In the genomic region with DNA sequence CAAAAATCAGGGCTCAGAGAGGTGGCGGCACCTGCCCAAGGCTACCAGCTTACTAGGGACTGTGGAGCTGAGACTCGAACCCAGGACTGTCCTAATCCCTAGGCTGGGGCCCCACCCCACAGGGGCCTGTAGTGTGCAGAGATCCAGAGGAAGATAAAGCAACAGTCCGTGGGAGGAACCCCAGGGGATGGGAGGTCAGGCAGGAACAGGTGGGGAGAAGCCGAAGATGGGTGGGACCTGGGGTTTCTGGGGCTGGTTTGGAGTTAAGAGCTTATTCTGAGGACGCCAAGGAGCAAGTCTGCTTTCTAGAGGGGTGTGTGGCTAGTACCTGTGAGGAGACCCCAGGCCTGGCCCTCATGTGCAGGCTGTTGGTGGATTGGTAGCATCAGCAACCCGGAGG, we compare ENCODE assay signal across 25 cellular contexts. TPM values are rescaled to one million over a fixed set of nuclear protein-coding genes. Genes with fewer than 3 reads are reported as not detected.
A peak's percentile ranks its signal among the peaks of the same experiment; 100 is the strongest.
DNase-seq lines count a peak whose midpoint lies in the region; ATAC-seq and TF ChIP-seq lines count a peak whose summit lies in the region.
"Had no signal": no experiment of that assay in that cellular context is flagged by ENCODE, and none has a peak within 500 bp of the region (broad histone marks: within the 10 kb centered on the region; RNA-seq: fewer than 3 reads in every experiment).

No MANE protein-coding gene starts in this region.

- no peak for TF ChIP-seq EP300 in SK-N-SH (IDR thresholded peaks at IDR 0.05; ENCODE audit: borderline replicate concordance in 1 of 2, low read depth in 1 of 2, low read length in 1 of 2)

- ATAC-seq in GM21390 (IDR thresholded peaks at IDR 0.05; ENCODE audit: unreplicated experiment) (peak; percentile 10), T-helper 17 cell (no peak), natural killer cell (no peak), GM21515 (IDR thresholded peaks at IDR 0.05; ENCODE audit: unreplicated experiment) (no peak), GM19324 (IDR thresholded peaks at IDR 0.05; ENCODE audit: low FRiP score, unreplicated experiment) (no peak)

- no peaks in the 10 kb centered on the region for H3K27me3 ChIP-seq in SK-N-SH (ENCODE audit: insufficient read depth)

- H3K4me3 ChIP-seq in SK-N-SH (ENCODE audit: low read depth in 2 of 2, low read length in 1 of 2): no peak overlapping the region
- H3K4me3 ChIP-seq: lower lobe of right lung, SK-N-MC, skin epidermis, tibial artery had no signal

- H3K9me3 Mint-ChIP-seq in CD14-positive monocyte: peaks cover 0 to 2% (median 0%) of the 10 kb centered on the region in 7 donors
- H3K9me3 Mint-ChIP-seq in natural killer cell: no peaks in the 10 kb centered on the region
- H3K9me3 Mint-ChIP-seq: HFFc6; T-helper 2 cell treated with Interferon-gamma antibody and Interleukin-4, amounts not matched to agents 5 μg/mL and 100 μg/mL, for 36 hours had no signal

- no peaks in the 10 kb centered on the region for H3K36me3 ChIP-seq in SK-N-SH (replicated peaks in 1 of 2; ENCODE audit: control insufficient read depth in 1 of 2, insufficient read depth in 2 of 2, low read length in 1 of 2)
- H3K36me3 ChIP-seq: lower lobe of right lung, tibial artery had no signal

- peaks cover 7% of the 10 kb centered on the region for H3K79me2 ChIP-seq in SK-N-SH (ENCODE audit: insufficient read depth)

- H3K36me3 Mint-ChIP-seq in CD14-positive monocyte (peaks cover 6 to 12% of the 10 kb centered on the region in 2 donors), T-helper 17 cell (ENCODE audit: low read depth) (peaks cover 2% of the 10 kb centered on the region), natural killer cell (no peaks in the 10 kb centered on the region)

- peaks cover 0 to 8% of the 10 kb centered on the region in 2 experiments; a peak in 1 of 4 replicates for H3K4me1 ChIP-seq in SK-N-SH (ENCODE audit: control insufficient read depth in 1 of 2, insufficient read depth in 2 of 2, low read depth in 1 of 2, low read length in 1 of 2)
- H3K4me1 ChIP-seq: lower lobe of right lung, tibial artery had no signal

- no peak overlapping the region for H3K4me2 ChIP-seq in SK-N-SH

- no peak for TF ChIP-seq RAD21 in SK-N-SH (IDR thresholded peaks at IDR 0.05; ENCODE audit: low read length)

- DNase-seq in CD14-positive monocyte (ENCODE audit: low spot score): no peak
- DNase-seq in T-helper 17 cell: no peak
- DNase-seq in natural killer cell: no peak
- no peak for DNase-seq in NCI-H1092 treated with DMSO at 0.1 percent for 48 hours (lab: John Stamatoyannopoulos, UW)
- DNase-seq in SK-N-SH: no peak
- DNase-seq: COR-L47; DMS79 treated with DMSO at 0.1 percent for 48 hours; foreskin melanocyte; HFFc6; hypothalamus; lower lobe of right lung; NCI-H1105 treated with DMSO at 0.1 percent for 48 hours; NCI-H2081; NCI-H446; NK-92 treated with Interleukin-12 subunit alpha and Interleukin-12 subunit beta, amount 100 ng/mL, for 24 hours; occipital lobe; tibial artery had no signal

- H3K27ac Mint-ChIP-seq in CD14-positive monocyte: peak overlapping the region in 1 of 7 donors; percentile 18
- H3K27ac Mint-ChIP-seq in T-helper 17 cell: peak overlapping the region; percentile 61
- H3K27ac Mint-ChIP-seq in natural killer cell: peak overlapping the region in 1 of 2 donors; percentile 66
- H3K27ac Mint-ChIP-seq: HFFc6; T-helper 2 cell treated with Interferon-gamma antibody and Interleukin-4, amounts not matched to agents 5 μg/mL and 100 μg/mL, for 36 hours had no signal

- no peak overlapping the region for H2AFZ ChIP-seq in SK-N-SH (ENCODE audit: low read depth)

- H3K27me3 Mint-ChIP-seq in CD14-positive monocyte (ENCODE audit: low read depth in 3 of 3) (peaks cover 0 to 6% (median 0%) of the 10 kb centered on the region in 3 donors), T-helper 17 cell (no peaks in the 10 kb centered on the region), natural killer cell (ENCODE audit: low read depth in 2 of 2) (peaks cover 0 to 9% of the 10 kb centered on the region in 2 donors)

- H3K4me3 Mint-ChIP-seq in CD14-positive monocyte: peak overlapping the region; percentile 64 to 75
- peak overlapping the region; percentile 62 for H3K4me3 Mint-ChIP-seq in T-helper 17 cell
- peak overlapping the region; percentile 77 for H3K4me3 Mint-ChIP-seq in natural killer cell
- H3K4me3 Mint-ChIP-seq: HFFc6; T-helper 2 cell treated with Interferon-gamma antibody and Interleukin-4, amounts not matched to agents 5 μg/mL and 100 μg/mL, for 36 hours had no signal

- H3K4me1 Mint-ChIP-seq in CD14-positive monocyte (peaks cover 61% of the 10 kb centered on the region), T-helper 17 cell (peaks cover 10% of the 10 kb centered on the region), natural killer cell (peaks cover 16 to 18% of the 10 kb centered on the region in 2 donors)

- TF ChIP-seq CTCF in CD14-positive monocyte (IDR thresholded peaks at IDR 0.05) (no peak), natural killer cell (IDR thresholded peaks at IDR 0.05) (no peak), SK-N-SH (IDR thresholded peaks at IDR 0.05) (no peak)

- no peak overlapping the region for H3K27ac ChIP-seq in SK-N-SH (ENCODE audit: low read depth in 2 of 2, low read length in 1 of 2)
- H3K27ac ChIP-seq: lower lobe of right lung, SK-N-MC, tibial artery, VCaP had no signal

- POLR2A ChIA-PET in SK-N-SH (lab: Yijun Ruan, JAX): no interaction called here

- no peak overlapping the region for H3K9ac ChIP-seq in SK-N-SH

- WGBS in SK-N-SH (ENCODE audit: low lambda C conversion rate): 64% methylated on average over 6 of the region's 6 CpGs

- CTCF ChIA-PET in SK-N-SH (lab: Yijun Ruan, JAX): interaction anchor here (1.6 kb wide), 1 partner anchor 19 kb away, joined by 7 read pairs; no protein-coding TSS in a partner anchor

- no peaks in the 10 kb centered on the region for H3K9me2 ChIP-seq in SK-N-SH

- intact Hi-C loops in CD14-positive monocyte (cut with micrococcal nuclease): loop anchor here in 1 of 2 donors (10.0 kb wide), 1 partner anchor 179 kb away; no protein-coding TSS in a partner anchor
- intact Hi-C loops in natural killer cell (cut with micrococcal nuclease): no loop called here

- no peaks in the 10 kb centered on the region for H4K20me1 ChIP-seq in SK-N-SH (ENCODE audit: insufficient read depth)

- H3K9me3 ChIP-seq in T-helper 17 cell (ENCODE audit: control insufficient read depth, low read length, poor library complexity, severe bottlenecking) (no peaks in the 10 kb centered on the region), SK-N-SH (no peaks in the 10 kb centered on the region)
- H3K9me3 ChIP-seq: lower lobe of right lung, tibial artery had no signal

- no peaks in the 10 kb centered on the region for H3F3A ChIP-seq in SK-N-SH (replicated peaks; ENCODE audit: insufficient read depth)

TF ChIP-seq in SK-N-SH, 30 proteins besides CTCF, POLR2A, EP300 and RAD21 (continues in another document):
- TF ChIP-seq, protein P1, sequence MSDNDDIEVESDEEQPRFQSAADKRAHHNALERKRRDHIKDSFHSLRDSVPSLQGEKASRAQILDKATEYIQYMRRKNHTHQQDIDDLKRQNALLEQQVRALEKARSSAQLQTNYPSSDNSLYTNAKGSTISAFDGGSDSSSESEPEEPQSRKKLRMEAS (IDR thresholded peaks at IDR 0.05; ENCODE audit: low read depth): no peak
- no peak for TF ChIP-seq NFIC (IDR thresholded peaks at IDR 0.05; ENCODE audit: borderline replicate concordance)
- TF ChIP-seq SIN3A (IDR thresholded peaks at IDR 0.05; ENCODE audit: borderline replicate concordance, low read depth, low read length): no peak
- TF ChIP-seq POLR2AphosphoS5 (IDR thresholded peaks at IDR 0.05; ENCODE audit: low read depth, low read length): no peak
- TF ChIP-seq, protein P2, sequence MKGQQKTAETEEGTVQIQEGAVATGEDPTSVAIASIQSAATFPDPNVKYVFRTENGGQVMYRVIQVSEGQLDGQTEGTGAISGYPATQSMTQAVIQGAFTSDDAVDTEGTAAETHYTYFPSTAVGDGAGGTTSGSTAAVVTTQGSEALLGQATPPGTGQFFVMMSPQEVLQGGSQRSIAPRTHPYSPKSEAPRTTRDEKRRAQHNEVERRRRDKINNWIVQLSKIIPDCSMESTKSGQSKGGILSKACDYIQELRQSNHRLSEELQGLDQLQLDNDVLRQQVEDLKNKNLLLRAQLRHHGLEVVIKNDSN (IDR thresholded peaks at IDR 0.05; ENCODE audit: borderline replicate concordance, low read depth): no peak
- TF ChIP-seq JUND (IDR thresholded peaks at IDR 0.05): no peak
- no peak for TF ChIP-seq FOXM1 (IDR thresholded peaks at IDR 0.05; ENCODE audit: low read depth)
- TF ChIP-seq, protein P3, sequence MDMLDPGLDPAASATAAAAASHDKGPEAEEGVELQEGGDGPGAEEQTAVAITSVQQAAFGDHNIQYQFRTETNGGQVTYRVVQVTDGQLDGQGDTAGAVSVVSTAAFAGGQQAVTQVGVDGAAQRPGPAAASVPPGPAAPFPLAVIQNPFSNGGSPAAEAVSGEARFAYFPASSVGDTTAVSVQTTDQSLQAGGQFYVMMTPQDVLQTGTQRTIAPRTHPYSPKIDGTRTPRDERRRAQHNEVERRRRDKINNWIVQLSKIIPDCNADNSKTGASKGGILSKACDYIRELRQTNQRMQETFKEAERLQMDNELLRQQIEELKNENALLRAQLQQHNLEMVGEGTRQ (IDR thresholded peaks at IDR 0.05; ENCODE audit: borderline replicate concordance, low read depth, low read length): no peak
- no peak for TF ChIP-seq EZH2phosphoT487 (IDR thresholded peaks at IDR 0.05; ENCODE audit: borderline replicate concordance, low read depth)

RNA-seq across cellular contexts. Expression of a gene that starts 14.9 kb away (rescaled TPM):
- polyA plus RNA-seq in CD14-positive monocyte (10 to 100 TPM; 24.1 to 26.6 TPM), SK-N-SH (2012; rRNA removed) (15.9 and 27.2 TPM in 2 replicates)
- total RNA-seq in T-helper 17 cell (1 to 10 TPM; 4.6 to 7.2 TPM), natural killer cell (1 to 10 TPM in 2 of 3 donors, under 1 TPM in 1; 0.71 to 2.2 (median 1.8) TPM)
- polyA plus RNA-seq in SK-N-SH (2012; cell fraction: cytosol; rRNA removed): 13.7 and 16.7 TPM in 2 replicates
- polyA plus RNA-seq in SK-N-SH (2012; cell fraction: nucleus; rRNA removed): 20.6 and 35.2 TPM in 2 replicates
- total RNA-seq: LHCN-M2 had no signal

RNA-seq across cellular contexts. Expression of a gene that starts 47.2 kb away (rescaled TPM):
- under 1 TPM in 1 of 2 donors, not detected in 1; 0.28 TPM for polyA plus RNA-seq in CD14-positive monocyte
- total RNA-seq in T-helper 17 cell: 1 to 10 TPM in 1 of 2 donors, under 1 TPM in 1; 0.86 to 1.5 TPM
- 1 to 10 TPM in 1 of 3 donors, under 1 TPM in 2; 0.73 to 2.6 (median 0.89) TPM for total RNA-seq in natural killer cell
- polyA plus RNA-seq in SK-N-SH (2012; rRNA removed): 8.4 and 9.0 TPM in 2 replicates
- 9.0 and 9.3 TPM in 2 replicates for polyA plus RNA-seq in SK-N-SH (2012; cell fraction: cytosol; rRNA removed)
- 3.7 and 4.5 TPM in 2 replicates for polyA plus RNA-seq in SK-N-SH (2012; cell fraction: nucleus; rRNA removed)
